Comparison of ENCODE assay signal across 34 cellular contexts in the genomic region with DNA sequence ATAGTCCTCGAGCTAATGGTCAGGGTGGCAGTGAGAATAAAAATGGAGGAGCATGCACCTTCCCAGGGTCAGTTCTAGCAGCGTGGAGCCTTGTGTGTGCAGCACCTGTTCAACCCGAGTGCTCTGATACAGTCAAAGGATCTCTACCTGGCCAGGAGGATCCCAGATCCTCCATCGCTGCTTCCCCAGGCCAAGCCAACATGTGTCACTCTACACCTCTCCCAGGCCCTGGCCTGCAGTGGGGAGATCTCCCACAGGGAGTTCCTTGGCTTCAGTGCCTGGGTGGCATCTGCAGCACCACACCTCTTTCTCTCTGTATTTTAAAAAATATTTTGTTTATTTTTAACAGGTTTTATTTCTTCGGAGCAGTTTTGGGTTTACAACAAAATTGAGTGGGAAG.
"Had no signal": no experiment of that assay in that cellular context is flagged by ENCODE, and none has a peak within 500 bp of the region (broad histone marks: within the 10 kb centered on the region; RNA-seq: fewer than 3 reads in every experiment).

No MANE protein-coding gene starts in this region.

- H3K9me3 Mint-ChIP-seq: activated CD4-positive, alpha-beta memory T cell treated with anti-CD3 and anti-CD28 coated beads, Interleukin-2, amount 10 ng/mL, durations not matched to agents 7 days and 5 days; activated CD4-positive, alpha-beta T cell treated with anti-CD3 and anti-CD28 coated beads, Interleukin-2, amount 10 ng/mL, durations not matched to agents 24 days and 14 days; activated naive CD4-positive, alpha-beta T cell treated with anti-CD3 and anti-CD28 coated beads, Interleukin-2, amount 10 ng/mL, durations not matched to agents 7 days and 5 days; activated naive CD4-positive, alpha-beta T cell treated with anti-CD3 and anti-CD28 coated beads, Interleukin-2, amount 50 U/mL, for 72 hours; activated naive CD8-positive, alpha-beta T cell treated with anti-CD3 and anti-CD28 coated beads, Interleukin-2, amount 10 ng/mL, durations not matched to agents 7 days and 5 days; activated T-cell treated with anti-CD3 and anti-CD28 coated beads, Interleukin-2, amount 50 U/mL, for 24 hours; activated T-cell treated with anti-CD3 and anti-CD28 coated beads, Interleukin-2, amount 50 U/mL, for 72 hours; brain; T-helper 2 cell treated with Interferon-gamma antibody and Interleukin-4, amounts not matched to agents 5 μg/mL and 100 μg/mL, for 36 hours had no signal

- H3K4me1 ChIP-seq: breast epithelium, foreskin keratinocyte had no signal

- H3K27ac ChIP-seq: ascending aorta, breast epithelium, cardiac muscle cell, colonic mucosa, esophagus muscularis mucosa, foreskin keratinocyte, gastrocnemius medialis, heart left ventricle, WERI-Rb-1 had no signal

- H3K27me3 ChIP-seq: ascending aorta, breast epithelium, cardiac muscle cell, colonic mucosa, esophagus muscularis mucosa, foreskin keratinocyte, gastrocnemius medialis, heart left ventricle had no signal

- H3K36me3 Mint-ChIP-seq: activated naive CD4-positive, alpha-beta T cell treated with anti-CD3 and anti-CD28 coated beads, Interleukin-2, amount 10 ng/mL, durations not matched to agents 7 days and 5 days; activated naive CD4-positive, alpha-beta T cell treated with anti-CD3 and anti-CD28 coated beads, Interleukin-2, amount 50 U/mL, for 72 hours; activated naive CD8-positive, alpha-beta T cell treated with anti-CD3 and anti-CD28 coated beads, Interleukin-2, amount 10 ng/mL, durations not matched to agents 7 days and 5 days had no signal

- H3K27ac Mint-ChIP-seq: activated CD4-positive, alpha-beta memory T cell treated with anti-CD3 and anti-CD28 coated beads, Interleukin-2, amount 10 ng/mL, durations not matched to agents 7 days and 5 days; activated CD4-positive, alpha-beta T cell treated with anti-CD3 and anti-CD28 coated beads for 36 hours; activated CD4-positive, alpha-beta T cell treated with anti-CD3 and anti-CD28 coated beads, Interleukin-2, amount 10 ng/mL, durations not matched to agents 24 days and 14 days; activated naive CD4-positive, alpha-beta T cell treated with anti-CD3 and anti-CD28 coated beads, Interleukin-2, amount 10 ng/mL, durations not matched to agents 7 days and 5 days; activated naive CD4-positive, alpha-beta T cell treated with anti-CD3 and anti-CD28 coated beads, Interleukin-2, amount 50 U/mL, for 72 hours; activated naive CD8-positive, alpha-beta T cell treated with anti-CD3 and anti-CD28 coated beads, Interleukin-2, amount 10 ng/mL, durations not matched to agents 7 days and 5 days; activated T-cell treated with anti-CD3 and anti-CD28 coated beads, Interleukin-2, amount 50 U/mL, for 24 hours; activated T-cell treated with anti-CD3 and anti-CD28 coated beads, Interleukin-2, amount 50 U/mL, for 72 hours; brain; T-helper 17 cell; T-helper 2 cell treated with Interferon-gamma antibody and Interleukin-4, amounts not matched to agents 5 μg/mL and 100 μg/mL, for 36 hours had no signal

- DNase-seq: activated CD4-positive, alpha-beta memory T cell treated with anti-CD3 and anti-CD28 coated beads, Interleukin-2, amount 10 ng/mL, durations not matched to agents 7 days and 5 days; activated CD4-positive, alpha-beta T cell treated with anti-CD3 and anti-CD28 coated beads for 36 hours; activated CD4-positive, alpha-beta T cell treated with anti-CD3 and anti-CD28 coated beads, Interleukin-2, amount 10 ng/mL, durations not matched to agents 24 days and 14 days; activated CD4-positive, alpha-beta T cell treated with anti-CD3 and anti-CD28 coated beads, Interleukin-2, amount 50 U/mL, for 4 hours; activated CD4-positive, CD25-positive, alpha-beta regulatory T cell; activated CD4-positive, CD25-positive, alpha-beta regulatory T cell treated with anti-CD3 and anti-CD28 coated beads, Interleukin-2, amount 50 U/mL, for 72 hours; activated CD8-positive, alpha-beta memory T cell treated with anti-CD3 and anti-CD28 coated beads, Interleukin-2, amount 50 U/mL, for 48 hours; activated gamma-delta T cell; activated naive CD4-positive, alpha-beta T cell; activated naive CD4-positive, alpha-beta T cell treated with anti-CD3 and anti-CD28 coated beads, Interleukin-2, amount 10 ng/mL, durations not matched to agents 7 days and 5 days; activated naive CD8-positive, alpha-beta T cell treated with anti-CD3 and anti-CD28 coated beads, Interleukin-2, amount 10 ng/mL, durations not matched to agents 7 days and 5 days; activated T-cell treated with anti-CD3 and anti-CD28 coated beads for 4 hours; activated T-cell treated with anti-CD3 and anti-CD28 coated beads, Interleukin-2, amount 50 U/mL, for 24 hours; activated T-cell treated with anti-CD3 and anti-CD28 coated beads, Interleukin-2, amount 50 U/mL, for 72 hours; central memory CD4-positive, alpha-beta T cell; cerebellar nuclear complex; colonic mucosa; effector CD8-positive, alpha-beta T cell; erythroblast; foreskin keratinocyte; gastrocnemius medialis; glutamatergic neuron; heart left ventricle; T-helper 1 cell; T-helper 17 cell; T1000; WERI-Rb-1 had no signal

- H3K27me3 Mint-ChIP-seq: brain had no signal

- H3K9me3 ChIP-seq: ascending aorta, breast epithelium, colonic mucosa, esophagus muscularis mucosa, gastrocnemius medialis, heart left ventricle had no signal

- H3K36me3 ChIP-seq: ascending aorta, breast epithelium, cardiac muscle cell, colonic mucosa, esophagus muscularis mucosa, gastrocnemius medialis, heart left ventricle, WERI-Rb-1 had no signal

- H3K4me1 Mint-ChIP-seq: activated CD4-positive, alpha-beta memory T cell treated with anti-CD3 and anti-CD28 coated beads, Interleukin-2, amount 10 ng/mL, durations not matched to agents 7 days and 5 days; activated CD4-positive, alpha-beta T cell treated with anti-CD3 and anti-CD28 coated beads for 36 hours; activated CD4-positive, alpha-beta T cell treated with anti-CD3 and anti-CD28 coated beads, Interleukin-2, amount 10 ng/mL, durations not matched to agents 24 days and 14 days; activated naive CD4-positive, alpha-beta T cell treated with anti-CD3 and anti-CD28 coated beads, Interleukin-2, amount 10 ng/mL, durations not matched to agents 7 days and 5 days; activated naive CD8-positive, alpha-beta T cell treated with anti-CD3 and anti-CD28 coated beads, Interleukin-2, amount 10 ng/mL, durations not matched to agents 7 days and 5 days had no signal

- H3K4me3 Mint-ChIP-seq: activated CD4-positive, alpha-beta memory T cell treated with anti-CD3 and anti-CD28 coated beads, Interleukin-2, amount 10 ng/mL, durations not matched to agents 7 days and 5 days; activated CD4-positive, alpha-beta T cell treated with anti-CD3 and anti-CD28 coated beads for 36 hours; activated CD4-positive, alpha-beta T cell treated with anti-CD3 and anti-CD28 coated beads, Interleukin-2, amount 10 ng/mL, durations not matched to agents 24 days and 14 days; activated naive CD4-positive, alpha-beta T cell treated with anti-CD3 and anti-CD28 coated beads, Interleukin-2, amount 10 ng/mL, durations not matched to agents 7 days and 5 days; activated naive CD8-positive, alpha-beta T cell treated with anti-CD3 and anti-CD28 coated beads, Interleukin-2, amount 10 ng/mL, durations not matched to agents 7 days and 5 days; activated T-cell treated with anti-CD3 and anti-CD28 coated beads, Interleukin-2, amount 50 U/mL, for 24 hours; activated T-cell treated with anti-CD3 and anti-CD28 coated beads, Interleukin-2, amount 50 U/mL, for 72 hours; brain; T-helper 17 cell; T-helper 2 cell treated with Interferon-gamma antibody and Interleukin-4, amounts not matched to agents 5 μg/mL and 100 μg/mL, for 36 hours had no signal

- H3K4me3 ChIP-seq: ascending aorta, breast epithelium, cardiac muscle cell, colonic mucosa, esophagus muscularis mucosa, gastrocnemius medialis, heart left ventricle had no signal

- ATAC-seq: activated CD4-positive, alpha-beta T cell treated with anti-CD3 and anti-CD28 coated beads for 36 hours; activated naive CD4-positive, alpha-beta T cell treated with anti-CD3 and anti-CD28 coated beads, Interleukin-2, amount 50 U/mL, for 72 hours; activated T-cell treated with anti-CD3 and anti-CD28 coated beads, Interleukin-2, amount 50 U/mL, for 72 hours; foreskin keratinocyte; gastrocnemius medialis; T-helper 17 cell had no signal
